8 cellular contexts compared by ENCODE assay signal in the genomic region with DNA sequence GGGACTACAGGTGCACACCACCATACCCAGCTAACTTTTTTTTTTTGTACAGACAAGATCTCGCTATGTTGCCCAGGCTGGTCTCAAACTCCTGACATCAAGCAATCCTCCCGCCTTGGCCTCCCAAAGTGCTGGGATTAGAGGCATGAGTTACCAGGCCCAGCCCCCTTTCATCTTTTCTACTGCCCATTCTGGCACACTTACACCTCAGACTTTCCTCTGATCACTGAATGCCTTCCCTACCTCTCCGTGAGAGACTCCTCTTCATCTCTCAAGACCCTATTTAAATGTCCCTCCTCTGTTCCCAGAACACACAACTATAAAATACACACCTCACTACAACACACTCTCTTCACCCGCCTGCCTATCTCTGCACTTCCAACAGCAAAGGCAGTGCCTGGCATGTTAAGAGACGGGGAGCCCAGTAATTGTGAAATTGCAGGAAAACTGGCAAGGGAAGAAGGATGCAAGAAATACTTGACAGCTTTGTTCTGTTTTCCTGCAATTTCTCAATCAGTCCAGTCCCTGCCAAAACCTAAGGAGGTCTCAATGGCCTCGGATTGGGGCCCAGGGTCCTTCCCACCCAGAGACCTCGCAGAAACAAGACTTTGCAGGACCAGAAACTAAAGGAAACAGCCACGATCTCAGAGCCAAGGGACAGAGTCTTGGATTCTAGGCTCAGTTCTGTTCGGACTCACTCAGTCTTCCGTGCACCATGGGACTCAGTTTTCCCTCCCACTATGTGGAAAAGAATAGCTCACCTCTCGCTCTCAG. TPM values are rescaled to one million over a fixed set of nuclear protein-coding genes. Genes with fewer than 3 reads are reported as not detected.
A peak's percentile ranks its signal among the peaks of the same experiment; 100 is the strongest.
DNase-seq lines count a peak whose midpoint lies in the region; ATAC-seq and TF ChIP-seq lines count a peak whose summit lies in the region.

No MANE protein-coding gene starts in this region.

- intact Hi-C loops in sigmoid colon (cut with DNase I), result loop anchor here (5.0 to 10.0 kb wide), 5 partner anchors 181 to 1941 kb away; partner anchors contain the start of genes ACTR8, ALAS1 and POC1A

- WGBS in sigmoid colon, 2 donors, result 33 to 43% methylated on average over 11 of the region's 11 CpGs

- no peak for ATAC-seq in SK-N-SH treated with all-trans-retinoic acid at 6 μM for 48 hours
- ATAC-seq in GM18505 (IDR thresholded peaks at IDR 0.05; ENCODE audit: unreplicated experiment), result no peak

- H3K9me3 ChIP-seq in sigmoid colon, result no peaks in the 10 kb centered on the region

- H3K36me3 ChIP-seq in sigmoid colon, result peaks cover 15 to 51% (median 20%) of the 10 kb centered on the region in 4 donors

- H3K4me1 ChIP-seq in sigmoid colon, result peaks cover 0 to 37% (median 33%) of the 10 kb centered on the region in 4 donors

- no peaks in the 10 kb centered on the region for H3K27me3 ChIP-seq in sigmoid colon

- H3K27ac ChIP-seq in sigmoid colon, result peak overlapping the region; percentile 67 to 85 (median 78)

- TF ChIP-seq POLR2A in sigmoid colon (IDR thresholded peaks at IDR 0.05) (no peak), GM18505 (IDR thresholded peaks at IDR 0.05; ENCODE audit: borderline replicate concordance, extremely low read depth, insufficient read depth, insufficient read length) (no peak)

- H3K4me3 ChIP-seq in fibroblast of mammary gland (ENCODE audit: control insufficient read depth, low read depth, low read length), result peak overlapping the region; percentile 81
- peak overlapping the region; percentile 61 to 87 (median 75) for H3K4me3 ChIP-seq in sigmoid colon

- DNase-seq in GM04503 (ENCODE audit: low read depth), result peak; percentile 12
- peak; percentile 39 for DNase-seq in fibroblast of mammary gland (ENCODE audit: low read depth)
- DNase-seq in sigmoid colon, result peak; percentile 54
- no peak for DNase-seq in NCI-H1436 (lab: John Stamatoyannopoulos, UW)
- no peak for DNase-seq in dedifferentiated amniotic fluid mesenchymal stem cell (ENCODE audit: extremely low spot score)
- no peak for DNase-seq in DMS79 (lab: John Stamatoyannopoulos, UW)

- TF ChIP-seq EP300 in sigmoid colon (IDR thresholded peaks at IDR 0.05), result no peak

- TF ChIP-seq CTCF in fibroblast of mammary gland (conservative IDR thresholded peaks at IDR 0.05; ENCODE audit: control insufficient read depth, insufficient read depth, low read depth, low read length), result no peak
- no peak for TF ChIP-seq CTCF in sigmoid colon (IDR thresholded peaks at IDR 0.05)

TF ChIP-seq in SK-N-SH treated with all-trans-retinoic acid at 6 μM for 48 hours, 23 proteins besides CTCF, POLR2A, EP300 and RAD21:
- TF ChIP-seq ZNF70 (CRISPR knock-in tag; IDR thresholded peaks at IDR 0.05) (no peak), ZFP3 (CRISPR knock-in tag; IDR thresholded peaks at IDR 0.05) (peak; percentile 95)

RNA-seq across cellular contexts. Expression of gene RRP9, which starts 0.9 kb away (rescaled TPM):
- 10 to 100 TPM in 3 of 4 donors, 1 to 10 TPM in 1; 6.4 to 13.3 (median 12.4) TPM for total RNA-seq in sigmoid colon
- polyA plus RNA-seq in sigmoid colon, result 10 to 100 TPM; 10.2 to 29.0 (median 13.8) TPM

RNA-seq across cellular contexts. Expression of gene PARP3, which starts 1.3 kb away (rescaled TPM):
- total RNA-seq in sigmoid colon, result 10 to 100 TPM; 22.4 to 35.8 (median 26.7) TPM
- 10 to 100 TPM in 2 of 3 donors, 1 to 10 TPM in 1; 9.0 to 26.3 (median 12.3) TPM for polyA plus RNA-seq in sigmoid colon

RNA-seq across cellular contexts. Expression of gene GPR62, which starts 14.3 kb away (rescaled TPM):
- total RNA-seq in sigmoid colon, result 1 to 10 TPM in 1 of 4 donors, under 1 TPM in 1, not detected in 2; 0.71 to 1.1 TPM
- under 1 TPM in 1 of 3 donors, not detected in 2; 0.03 TPM for polyA plus RNA-seq in sigmoid colon

RNA-seq across cellular contexts. Expression of gene PCBP4, which starts 26.4 kb away (rescaled TPM):
- total RNA-seq in sigmoid colon, result 100 to 1,000 TPM; 256 to 292 (median 268) TPM
- 10 to 100 TPM; 15.6 to 19.8 (median 17.3) TPM for polyA plus RNA-seq in sigmoid colon

RNA-seq across cellular contexts. Expression of gene ABHD14B, which starts 33.0 kb away (rescaled TPM):
- total RNA-seq in sigmoid colon, result 10 to 100 TPM; 48.5 to 72.4 (median 51.7) TPM
- 100 to 1,000 TPM in 2 of 3 donors, 10 to 100 TPM in 1; 62.4 to 117 (median 105) TPM for polyA plus RNA-seq in sigmoid colon

Comparison
In these comparisons a context has a peak if more than half of its experiments do, and no peak if none do; other contexts are left out.
1. DNase-seq: peak in GM04503 (single experiment), fibroblast of mammary gland (single experiment) and sigmoid colon (single experiment); none in NCI-H1436 (single experiment), dedifferentiated amniotic fluid mesenchymal stem cell (single experiment) and DMS79 (single experiment).